ENCODE assay signal across 23 cellular contexts in genomic region chr10:70592186-70592735, GRCh38. TPM values are rescaled to one million over a fixed set of nuclear protein-coding genes. Genes with fewer than 3 reads are reported as not detected.
DNase-seq lines count a peak whose midpoint lies in the region; ATAC-seq lines count a peak whose summit lies in the region.
"Had no signal": no experiment of that assay in that cellular context is flagged by ENCODE, and none has a peak within 500 bp of the region (broad histone marks: within the 10 kb centered on the region; RNA-seq: fewer than 3 reads in every experiment).

No MANE protein-coding gene starts in this region.

- peaks cover 21% of the 10 kb centered on the region for H3K27me3 Mint-ChIP-seq in stimulated activated naive CD8-positive, alpha-beta T cell treated with anti-CD3 and anti-CD28 coated beads, Interleukin-15, amount 100 ng/mL, for 72 hours
- H3K27me3 Mint-ChIP-seq in activated T-helper 17 cell treated with anti-CD3 and anti-CD28 coated beads, Interleukin-2, amount 50 U/mL, for 72 hours, result peaks cover 20% of the 10 kb centered on the region

- peaks cover 8% of the 10 kb centered on the region for H3K36me3 Mint-ChIP-seq in activated T-helper 17 cell treated with anti-CD3 and anti-CD28 coated beads, Interleukin-2, amount 50 U/mL, for 72 hours (ENCODE audit: low read depth)

- peak; percentile 38 for ATAC-seq in stimulated activated naive CD8-positive, alpha-beta T cell treated with anti-CD3 and anti-CD28 coated beads, Interleukin-15, Interleukin-2, amounts not matched to agents 100 U/mL and 50 U/mL, for 24 hours
- no peak for ATAC-seq in stimulated activated naive CD8-positive, alpha-beta T cell treated with anti-CD3 and anti-CD28 coated beads, Interleukin-15, amount 100 ng/mL, for 72 hours
- ATAC-seq in activated T-helper 17 cell treated with anti-CD3 and anti-CD28 coated beads, Interleukin-2, amount 50 U/mL, for 72 hours (replicated peaks), result no peak
- no peak for ATAC-seq in GM18502 (IDR thresholded peaks at IDR 0.05; ENCODE audit: poor library complexity, unreplicated experiment)
- ATAC-seq: activated CD8-positive, alpha-beta memory T cell treated with anti-CD3 and anti-CD28 coated beads, Interleukin-2, amount 10 ng/mL, durations not matched to agents 7 days and 5 days; left ventricle myocardium superior had no signal

- H3K4me1 Mint-ChIP-seq in stimulated activated naive CD8-positive, alpha-beta T cell treated with anti-CD3 and anti-CD28 coated beads, Interleukin-15, amount 100 ng/mL, for 72 hours, result peaks cover 90% of the 10 kb centered on the region
- H3K4me1 Mint-ChIP-seq in activated T-helper 17 cell treated with anti-CD3 and anti-CD28 coated beads, Interleukin-2, amount 50 U/mL, for 72 hours, result peaks cover 8% of the 10 kb centered on the region

- no peaks in the 10 kb centered on the region for H3K9me3 Mint-ChIP-seq in stimulated activated naive CD8-positive, alpha-beta T cell treated with anti-CD3 and anti-CD28 coated beads, Interleukin-15, amount 100 ng/mL, for 72 hours
- no peaks in the 10 kb centered on the region for H3K9me3 Mint-ChIP-seq in activated T-helper 17 cell treated with anti-CD3 and anti-CD28 coated beads, Interleukin-2, amount 50 U/mL, for 72 hours
- H3K9me3 Mint-ChIP-seq: nephron had no signal

- peak overlapping the region in 1 of 2 donors; percentile 1 for H3K27ac Mint-ChIP-seq in stimulated activated naive CD8-positive, alpha-beta T cell treated with anti-CD3 and anti-CD28 coated beads, Interleukin-15, amount 100 ng/mL, for 72 hours
- H3K27ac Mint-ChIP-seq in activated T-helper 17 cell treated with anti-CD3 and anti-CD28 coated beads, Interleukin-2, amount 50 U/mL, for 72 hours, result peak overlapping the region; percentile 9
- H3K27ac Mint-ChIP-seq: activated CD8-positive, alpha-beta memory T cell treated with anti-CD3 and anti-CD28 coated beads, Interleukin-2, amount 10 ng/mL, durations not matched to agents 7 days and 5 days had no signal

- H3K4me3 Mint-ChIP-seq in stimulated activated naive CD8-positive, alpha-beta T cell treated with anti-CD3 and anti-CD28 coated beads, Interleukin-15, amount 100 ng/mL, for 72 hours, result no peak overlapping the region
- H3K4me3 Mint-ChIP-seq in activated T-helper 17 cell treated with anti-CD3 and anti-CD28 coated beads, Interleukin-2, amount 50 U/mL, for 72 hours, result no peak overlapping the region
- H3K4me3 Mint-ChIP-seq: activated CD8-positive, alpha-beta memory T cell treated with anti-CD3 and anti-CD28 coated beads, Interleukin-2, amount 10 ng/mL, durations not matched to agents 7 days and 5 days; nephron had no signal

- peak; percentile 8 for DNase-seq in stimulated activated naive CD8-positive, alpha-beta T cell treated with anti-CD3 and anti-CD28 coated beads, Interleukin-15, Interleukin-2, amounts not matched to agents 100 U/mL and 50 U/mL, for 24 hours
- no peak for DNase-seq in stimulated activated naive CD8-positive, alpha-beta T cell treated with anti-CD3 and anti-CD28 coated beads, Interleukin-15, amount 100 ng/mL, for 72 hours
- DNase-seq in myocyte (ENCODE audit: low read depth) (peak; percentile 46), NCI-H2227 treated with DMSO at 0.1 percent for 48 hours (lab: John Stamatoyannopoulos, UW) (no peak), cerebellar cortex (ENCODE audit: low spot score) (no peak)
- DNase-seq: activated CD4-positive, alpha-beta T cell treated with anti-CD3 and anti-CD28 coated beads for 4 hours; activated CD8-positive, alpha-beta memory T cell treated with anti-CD3 and anti-CD28 coated beads, Interleukin-2, amount 10 ng/mL, durations not matched to agents 7 days and 5 days; activated gamma-delta T cell treated with Interleukin-2 at 50 U/mL for 16 hours; C1 segment of cervical spinal cord; Calu3; cerebellar nuclear complex; islet precursor cell; left ventricle myocardium superior; midbrain; NCI-H146; NCI-H510A; Right ventricle myocardium superior; small intestine had no signal

RNA-seq across cellular contexts. Expression of gene PRF1, which starts 10.3 kb away (rescaled TPM):
- total RNA-seq in activated T-helper 17 cell treated with anti-CD3 and anti-CD28 coated beads, Interleukin-2, amount 50 U/mL, for 72 hours, result 10 to 100 TPM; 22.5 to 28.5 TPM
- not detected in 2 replicates for total RNA-seq in myocyte
- polyA plus RNA-seq in myocyte (2012), result not detected
- total RNA-seq: Calu3, glomerular endothelial cell, renal cortical epithelial cell had no signal

Comparison
In these comparisons a context has a peak if more than half of its experiments do, and no peak if none do; other contexts are left out.
1. DNase-seq: peak in stimulated activated naive CD8-positive, alpha-beta T cell treated with anti-CD3 and anti-CD28 coated beads, Interleukin-15, Interleukin-2, amounts not matched to agents 100 U/mL and 50 U/mL, for 24 hours (single experiment) and myocyte (single experiment); none in stimulated activated naive CD8-positive, alpha-beta T cell treated with anti-CD3 and anti-CD28 coated beads, Interleukin-15, amount 100 ng/mL, for 72 hours (0 of 2), NCI-H2227 treated with DMSO at 0.1 percent for 48 hours (single experiment) and cerebellar cortex (single experiment).
2. RNA of gene PRF1, which starts 10.3 kb away (total RNA-seq): 22.5 to 28.5 TPM in activated T-helper 17 cell treated with anti-CD3 and anti-CD28 coated beads, Interleukin-2, amount 50 U/mL, for 72 hours; not detected in myocyte; every median in the first group is over 10 times any median in the second.